In genomic region chr1:61126843-61127242, GRCh38 we compare ENCODE assay signal across 6 cellular contexts. TPM values are rescaled to one million over a fixed set of nuclear protein-coding genes. Genes with fewer than 3 reads are reported as not detected.
DNase-seq lines count a peak whose midpoint lies in the region; ATAC-seq and TF ChIP-seq lines count a peak whose summit lies in the region.
"Not testable (repeated sequence)": the region's sequence is repeated elsewhere in the genome, so short reads cannot be mapped to it uniquely, and the experiment has no call there.

No MANE protein-coding gene starts in this region.

- not testable (repeated sequence) for TF ChIP-seq CTCF in C4-2B (conservative IDR thresholded peaks at IDR 0.05); heart right ventricle (IDR thresholded peaks at IDR 0.05); psoas muscle (IDR thresholded peaks at IDR 0.05)

- WGBS in heart right ventricle, 2 donors, result 63 to 74% methylated on average over 12 of the region's 12 CpGs
- 45 to 74% (median 62%) methylated on average over 12 of the region's 12 CpGs for WGBS in psoas muscle, 3 donors

- intact Hi-C loops in Right ventricle myocardium superior (cut with DNase I), result loop anchor here (10.0 kb wide), 1 partner anchor 48 kb away; no protein-coding TSS in a partner anchor
- intact Hi-C loops in heart right ventricle (cut with DNase I), result loop anchor here in 1 of 10 donors (10.0 kb wide), 1 partner anchor 48 kb away; no protein-coding TSS in a partner anchor
- intact Hi-C loops in left ventricle myocardium superior (cut with micrococcal nuclease), result not testable (repeated sequence)
- intact Hi-C loops in psoas muscle (cut with DNase I), result loop anchor here in 1 of 2 donors (10.0 kb wide), 1 partner anchor 58 kb away; no protein-coding TSS in a partner anchor

- ATAC-seq in Right ventricle myocardium superior (ENCODE audit: poor library complexity) (peak; percentile 28), heart right ventricle (peak in 6 of 8 donors; percentile 36 to 72 (median 42)), left ventricle myocardium superior (peak; percentile 55), psoas muscle (peak in 3 of 4 donors; percentile 25 to 51 (median 39))

- DNase-seq in Right ventricle myocardium superior, heart right ventricle, left ventricle myocardium superior, psoas muscle: not testable (repeated sequence)

- H3K27ac ChIP-seq in C4-2B, result 0 out of 2 replicates have a peak overlapping the region, but pooled peaks have one; percentile 1
- H3K27ac ChIP-seq in heart right ventricle, result peak overlapping the region in 7 of 10 donors; percentile 16 to 67 (median 51)
- H3K27ac ChIP-seq in psoas muscle, result peak overlapping the region; percentile 91
- peak overlapping the region; percentile 18 for H3K27ac ChIP-seq in skeletal muscle tissue (ENCODE audit: low read depth, low read length)

- H3K9me3 ChIP-seq in heart right ventricle; psoas muscle; skeletal muscle tissue (ENCODE audit: control insufficient read depth in 3 of 3, low read length in 3 of 3): not testable (repeated sequence)

- H3K36me3 ChIP-seq in heart right ventricle; psoas muscle (ENCODE audit: insufficient read depth in 1 of 2, low read depth in 1 of 2); skeletal muscle tissue (ENCODE audit: control insufficient read depth in 3 of 3, insufficient read depth in 3 of 3, low read length in 3 of 3): not testable (repeated sequence)

- H3K9ac ChIP-seq in skeletal muscle tissue (ENCODE audit: low read depth in 1 of 3, low read length in 3 of 3), result not testable (repeated sequence)

- H3K27me3 ChIP-seq in heart right ventricle; psoas muscle (ENCODE audit: insufficient read depth in 3 of 3, low read length in 2 of 3); skeletal muscle tissue (ENCODE audit: control insufficient read depth in 3 of 3, insufficient read depth in 3 of 3, low read length in 3 of 3): not testable (repeated sequence)

- H3K4me3 ChIP-seq in heart right ventricle; psoas muscle; skeletal muscle tissue (ENCODE audit: low read length in 3 of 3): not testable (repeated sequence)

- H3K4me1 ChIP-seq in heart right ventricle (peaks cover 12 to 76% (median 56%) of the 10 kb centered on the region in 9 donors), psoas muscle (peaks cover 62% of the 10 kb centered on the region), skeletal muscle tissue (ENCODE audit: control insufficient read depth in 3 of 3, insufficient read depth in 3 of 3, low read length in 3 of 3) (peaks cover 25 to 33% (median 27%) of the 10 kb centered on the region in 3 donors)

RNA-seq across cellular contexts. Expression of gene NFIA, which starts 44.5 kb away (rescaled TPM):
- total RNA-seq in Right ventricle myocardium superior (89.5 TPM), heart right ventricle (100 to 1,000 TPM in 4 of 10 donors, 10 to 100 TPM in 6; 82.4 to 117 (median 97.5) TPM), left ventricle myocardium superior (102 TPM), psoas muscle (10 to 100 TPM; 30.6 to 42.7 (median 42.3) TPM), skeletal muscle tissue (31.3 TPM)
- polyA plus RNA-seq in heart right ventricle (10 to 100 TPM; 11.2 to 24.9 TPM), psoas muscle (10 to 100 TPM in 1 of 3 donors, 1 to 10 TPM in 2; 4.0 to 11.7 (median 4.2) TPM)

Comparison
In these comparisons a context has a peak if more than half of its experiments do, and no peak if none do; other contexts are left out.
1. H3K27ac ChIP-seq: peak in every context shown above with its lines; median percentile 91 in psoas muscle; 51 in heart right ventricle; 18 in skeletal muscle tissue; 1 in C4-2B.